26 cellular contexts compared by ENCODE assay signal in the genomic region with DNA sequence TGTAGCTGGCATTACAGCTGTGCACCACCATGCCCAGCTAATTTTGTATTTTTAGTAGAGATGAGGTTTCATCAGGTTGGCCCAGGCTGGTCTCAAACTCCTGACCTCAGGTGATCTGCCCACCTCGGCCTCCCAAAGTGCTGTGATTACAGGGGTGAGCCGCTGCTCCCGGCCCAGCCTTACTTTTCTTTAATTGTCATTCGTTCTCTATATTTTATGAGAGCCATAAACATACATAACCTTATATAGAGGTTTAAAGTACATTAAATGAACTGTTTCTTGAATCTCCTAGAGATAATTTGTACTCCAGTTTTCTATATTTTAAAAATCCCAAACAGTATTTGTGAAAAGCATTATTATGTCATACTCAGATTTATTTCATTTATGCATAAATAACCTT.
"Had no signal": no experiment of that assay in that cellular context is flagged by ENCODE, and none has a peak within 500 bp of the region (broad histone marks: within the 10 kb centered on the region; RNA-seq: fewer than 3 reads in every experiment).

No MANE protein-coding gene starts in this region.

- H3K27me3 ChIP-seq: esophagus muscularis mucosa, foreskin keratinocyte, gastroesophageal sphincter, heart left ventricle, hepatocyte, neutrophil, right atrium auricular region, thyroid gland had no signal

- H3K27ac ChIP-seq: esophagus muscularis mucosa, foreskin keratinocyte, gastroesophageal sphincter, hepatocyte, neutrophil, parathyroid adenoma, prostate gland, right atrium auricular region had no signal

- H3K4me1 ChIP-seq: foreskin keratinocyte, gastroesophageal sphincter, parathyroid adenoma, prostate gland, thyroid gland had no signal

- H3K36me3 ChIP-seq: prostate gland had no signal

- H3K4me2 ChIP-seq: hepatocyte, smooth muscle cell had no signal

- H2AFZ ChIP-seq: hepatocyte, parathyroid adenoma had no signal

- H3K4me3 ChIP-seq: esophagus muscularis mucosa, gastroesophageal sphincter, heart left ventricle, hepatocyte, lung, prostate gland, right atrium auricular region, smooth muscle cell, thyroid gland had no signal

- H3K27me3 Mint-ChIP-seq: memory B cell; naive B cell; natural killer cell treated with Interleukin-12 subunit alpha and Interleukin-12 subunit beta and Interleukin-15 and Interleukin-18, amount 100 ng/mL, for 72 hours; stimulated activated naive CD8-positive, alpha-beta T cell treated with anti-CD3 and anti-CD28 coated beads, Interleukin-15, amount 100 ng/mL, for 72 hours; type B pancreatic cell had no signal

- H3K27ac Mint-ChIP-seq: dendritic cell treated with granulocyte-macrophage colony-stimulating factor and Interleukin-4, amounts not matched to agents 40 ng/mL and 50 ng/mL, for 4 days; memory B cell; stimulated activated naive CD8-positive, alpha-beta T cell treated with anti-CD3 and anti-CD28 coated beads, Interleukin-15, amount 100 ng/mL, for 72 hours; type B pancreatic cell had no signal

- DNase-seq: effector CD8-positive, alpha-beta T cell; foreskin keratinocyte; kidney; naive B cell; stimulated activated CD4-positive, alpha-beta T cell treated with anti-CD3 and anti-CD28 coated beads, Interleukin-12 subunit alpha, Interleukin-12 subunit beta, amount 100 ng/mL, for 4 hours; stimulated activated CD4-positive, alpha-beta T cell treated with anti-CD3 and anti-CD28 coated beads, Interleukin-1b, Interleukin-23, amount 100 ng/mL, for 48 hours; stimulated activated CD4-positive, alpha-beta T cell treated with anti-CD3 and anti-CD28 coated beads, Interleukin-4, amount 100 ng/mL, for 1 hour; stimulated activated CD8-positive, alpha-beta memory T cell treated with anti-CD3 and anti-CD28 coated beads, Interleukin-4, amount 100 ng/mL, for 48 hours; stimulated activated naive CD4-positive, alpha-beta T cell; stimulated activated naive CD8-positive, alpha-beta T cell treated with anti-CD3 and anti-CD28 coated beads, Interleukin-15, amount 100 ng/mL, for 72 hours; thyroid gland had no signal

- H3K9me3 Mint-ChIP-seq: dendritic cell treated with granulocyte-macrophage colony-stimulating factor and Interleukin-4, amounts not matched to agents 40 ng/mL and 50 ng/mL, for 4 days; memory B cell; naive B cell; natural killer cell treated with Interleukin-12 subunit alpha and Interleukin-12 subunit beta and Interleukin-15 and Interleukin-18, amount 100 ng/mL, for 72 hours; neural crest cell; stimulated activated naive CD8-positive, alpha-beta T cell treated with anti-CD3 and anti-CD28 coated beads, Interleukin-15, amount 100 ng/mL, for 72 hours; type B pancreatic cell had no signal

- H3K4me1 Mint-ChIP-seq: memory B cell; naive B cell; neural crest cell; stimulated activated naive CD8-positive, alpha-beta T cell treated with anti-CD3 and anti-CD28 coated beads, Interleukin-15, amount 100 ng/mL, for 72 hours had no signal

- H3K4me3 Mint-ChIP-seq: dendritic cell treated with granulocyte-macrophage colony-stimulating factor and Interleukin-4, amounts not matched to agents 40 ng/mL and 50 ng/mL, for 4 days; memory B cell; naive B cell; natural killer cell treated with Interleukin-12 subunit alpha and Interleukin-12 subunit beta and Interleukin-15 and Interleukin-18, amount 100 ng/mL, for 72 hours; neural crest cell; stimulated activated naive CD8-positive, alpha-beta T cell treated with anti-CD3 and anti-CD28 coated beads, Interleukin-15, amount 100 ng/mL, for 72 hours; type B pancreatic cell had no signal

- H3K9ac ChIP-seq: parathyroid adenoma had no signal

- H3K9me3 ChIP-seq: esophagus muscularis mucosa, gastroesophageal sphincter, heart left ventricle, neutrophil, prostate gland, right atrium auricular region, thyroid gland had no signal

- H3K79me2 ChIP-seq: hepatocyte, parathyroid adenoma had no signal
